Comparison of ENCODE assay signal across 1 cellular context in genomic region chr3:156749244-156749643, GRCh38.
A peak's percentile ranks its signal among the peaks of the same experiment; 100 is the strongest.
TF ChIP-seq lines count a peak whose summit lies in the region.

No MANE protein-coding gene starts in this region.

TF ChIP-seq in HepG2, 621 proteins besides CTCF, POLR2A, EP300 and RAD21 (continued from another document and continues in another):
- TF ChIP-seq ZNF292 (CRISPR knock-in tag; IDR thresholded peaks at IDR 0.05; ENCODE audit: borderline replicate concordance, low read depth), result peak; percentile 88; the same call in 1 of the 2 replicates
- no peak for TF ChIP-seq ZBTB39 (CRISPR knock-in tag; IDR thresholded peaks at IDR 0.05)
- TF ChIP-seq HNF1B (CRISPR knock-in tag; IDR thresholded peaks at IDR 0.05), result peak; percentile 46; the same call in 1 of the 2 replicates
- no peak for TF ChIP-seq NR2F6 (IDR thresholded peaks at IDR 0.05)
- 0 out of 2 replicates have a peak, but pooled peaks have one; percentile 12 for TF ChIP-seq NR2F6 (CRISPR knock-in tag; IDR thresholded peaks at IDR 0.05)
- TF ChIP-seq CBX5 (CRISPR knock-in tag; IDR thresholded peaks at IDR 0.05; ENCODE audit: borderline replicate concordance), result no peak
- TF ChIP-seq SALL1 (CRISPR knock-in tag; IDR thresholded peaks at IDR 0.05), result peak; percentile 82
- no peak for TF ChIP-seq ZNF776 (CRISPR knock-in tag; IDR thresholded peaks at IDR 0.05)
- TF ChIP-seq ZBTB8A (CRISPR knock-in tag; IDR thresholded peaks at IDR 0.05; ENCODE audit: borderline replicate concordance, low read depth), result no peak
- TF ChIP-seq EEA1 (CRISPR knock-in tag; IDR thresholded peaks at IDR 0.05; ENCODE audit: borderline replicate concordance), result no peak
- no peak for TF ChIP-seq NCOA2 (CRISPR knock-in tag; IDR thresholded peaks at IDR 0.05)
- TF ChIP-seq TFE3 (CRISPR knock-in tag; IDR thresholded peaks at IDR 0.05), result 0 out of 2 replicates have a peak, but pooled peaks have one; percentile 43
- TF ChIP-seq SPEN (CRISPR knock-in tag; IDR thresholded peaks at IDR 0.05; ENCODE audit: low read depth), result 0 out of 2 replicates have a peak, but pooled peaks have one; percentile 39
- no peak for TF ChIP-seq GMEB2 (CRISPR knock-in tag; IDR thresholded peaks at IDR 0.05; ENCODE audit: low read depth)
- no peak for TF ChIP-seq WIZ (CRISPR knock-in tag; IDR thresholded peaks at IDR 0.05)
- TF ChIP-seq ZNF605 (CRISPR knock-in tag; IDR thresholded peaks at IDR 0.05), result peak; percentile 32; the same call in 1 of the 2 replicates
- TF ChIP-seq ZNF558 (CRISPR knock-in tag; IDR thresholded peaks at IDR 0.05; ENCODE audit: borderline replicate concordance), result no peak
- TF ChIP-seq KDM6A (CRISPR knock-in tag; IDR thresholded peaks at IDR 0.05; ENCODE audit: low read depth), result no peak
- TF ChIP-seq GPBP1L1 (CRISPR knock-in tag; IDR thresholded peaks at IDR 0.05), result no peak
- TF ChIP-seq, protein P1, sequence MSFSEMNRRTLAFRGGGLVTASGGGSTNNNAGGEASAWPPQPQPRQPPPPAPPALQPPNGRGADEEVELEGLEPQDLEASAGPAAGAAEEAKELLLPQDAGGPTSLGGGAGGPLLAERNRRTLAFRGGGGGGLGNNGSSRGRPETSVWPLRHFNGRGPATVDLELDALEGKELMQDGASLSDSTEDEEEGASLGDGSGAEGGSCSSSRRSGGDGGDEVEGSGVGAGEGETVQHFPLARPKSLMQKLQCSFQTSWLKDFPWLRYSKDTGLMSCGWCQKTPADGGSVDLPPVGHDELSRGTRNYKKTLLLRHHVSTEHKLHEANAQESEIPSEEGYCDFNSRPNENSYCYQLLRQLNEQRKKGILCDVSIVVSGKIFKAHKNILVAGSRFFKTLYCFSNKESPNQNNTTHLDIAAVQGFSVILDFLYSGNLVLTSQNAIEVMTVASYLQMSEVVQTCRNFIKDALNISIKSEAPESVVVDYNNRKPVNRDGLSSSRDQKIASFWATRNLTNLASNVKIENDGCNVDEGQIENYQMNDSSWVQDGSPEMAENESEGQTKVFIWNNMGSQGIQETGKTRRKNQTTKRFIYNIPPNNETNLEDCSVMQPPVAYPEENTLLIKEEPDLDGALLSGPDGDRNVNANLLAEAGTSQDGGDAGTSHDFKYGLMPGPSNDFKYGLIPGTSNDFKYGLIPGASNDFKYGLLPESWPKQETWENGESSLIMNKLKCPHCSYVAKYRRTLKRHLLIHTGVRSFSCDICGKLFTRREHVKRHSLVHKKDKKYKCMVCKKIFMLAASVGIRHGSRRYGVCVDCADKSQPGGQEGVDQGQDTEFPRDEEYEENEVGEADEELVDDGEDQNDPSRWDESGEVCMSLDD (CRISPR knock-in tag; IDR thresholded peaks at IDR 0.05; ENCODE audit: borderline replicate concordance), result no peak
- TF ChIP-seq, protein P2, sequence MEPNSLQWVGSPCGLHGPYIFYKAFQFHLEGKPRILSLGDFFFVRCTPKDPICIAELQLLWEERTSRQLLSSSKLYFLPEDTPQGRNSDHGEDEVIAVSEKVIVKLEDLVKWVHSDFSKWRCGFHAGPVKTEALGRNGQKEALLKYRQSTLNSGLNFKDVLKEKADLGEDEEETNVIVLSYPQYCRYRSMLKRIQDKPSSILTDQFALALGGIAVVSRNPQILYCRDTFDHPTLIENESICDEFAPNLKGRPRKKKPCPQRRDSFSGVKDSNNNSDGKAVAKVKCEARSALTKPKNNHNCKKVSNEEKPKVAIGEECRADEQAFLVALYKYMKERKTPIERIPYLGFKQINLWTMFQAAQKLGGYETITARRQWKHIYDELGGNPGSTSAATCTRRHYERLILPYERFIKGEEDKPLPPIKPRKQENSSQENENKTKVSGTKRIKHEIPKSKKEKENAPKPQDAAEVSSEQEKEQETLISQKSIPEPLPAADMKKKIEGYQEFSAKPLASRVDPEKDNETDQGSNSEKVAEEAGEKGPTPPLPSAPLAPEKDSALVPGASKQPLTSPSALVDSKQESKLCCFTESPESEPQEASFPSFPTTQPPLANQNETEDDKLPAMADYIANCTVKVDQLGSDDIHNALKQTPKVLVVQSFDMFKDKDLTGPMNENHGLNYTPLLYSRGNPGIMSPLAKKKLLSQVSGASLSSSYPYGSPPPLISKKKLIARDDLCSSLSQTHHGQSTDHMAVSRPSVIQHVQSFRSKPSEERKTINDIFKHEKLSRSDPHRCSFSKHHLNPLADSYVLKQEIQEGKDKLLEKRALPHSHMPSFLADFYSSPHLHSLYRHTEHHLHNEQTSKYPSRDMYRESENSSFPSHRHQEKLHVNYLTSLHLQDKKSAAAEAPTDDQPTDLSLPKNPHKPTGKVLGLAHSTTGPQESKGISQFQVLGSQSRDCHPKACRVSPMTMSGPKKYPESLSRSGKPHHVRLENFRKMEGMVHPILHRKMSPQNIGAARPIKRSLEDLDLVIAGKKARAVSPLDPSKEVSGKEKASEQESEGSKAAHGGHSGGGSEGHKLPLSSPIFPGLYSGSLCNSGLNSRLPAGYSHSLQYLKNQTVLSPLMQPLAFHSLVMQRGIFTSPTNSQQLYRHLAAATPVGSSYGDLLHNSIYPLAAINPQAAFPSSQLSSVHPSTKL (CRISPR knock-in tag; IDR thresholded peaks at IDR 0.05), result peak; percentile 48
- TF ChIP-seq ZNF569 (CRISPR knock-in tag; IDR thresholded peaks at IDR 0.05; ENCODE audit: borderline replicate concordance), result no peak
- TF ChIP-seq PAF1 (CRISPR knock-in tag; IDR thresholded peaks at IDR 0.05), result no peak
- no peak for TF ChIP-seq ZNF720 (CRISPR knock-in tag; IDR thresholded peaks at IDR 0.05)
- peak; percentile 89; the same call in 1 of the 2 replicates for TF ChIP-seq SIX4 (CRISPR knock-in tag; IDR thresholded peaks at IDR 0.05)
- TF ChIP-seq HOXD1 (CRISPR knock-in tag; IDR thresholded peaks at IDR 0.05), result no peak
- no peak for TF ChIP-seq AHR (CRISPR knock-in tag; IDR thresholded peaks at IDR 0.05)
- peak; percentile 84 for TF ChIP-seq ZNF143 (CRISPR knock-in tag; IDR thresholded peaks at IDR 0.05)
- TF ChIP-seq SUZ12 (IDR thresholded peaks at IDR 0.05; ENCODE audit: low read depth, low read length), result no peak
- TF ChIP-seq ETV6 (CRISPR knock-in tag; conservative IDR thresholded peaks at IDR 0.05), result no peak
- no peak for TF ChIP-seq ZSCAN20 (CRISPR knock-in tag; IDR thresholded peaks at IDR 0.05; ENCODE audit: borderline replicate concordance)
- TF ChIP-seq CREBL2 (CRISPR knock-in tag; IDR thresholded peaks at IDR 0.05; ENCODE audit: borderline replicate concordance), result no peak
- peak; percentile 88 for TF ChIP-seq BHLHE40 (IDR thresholded peaks at IDR 0.05; ENCODE audit: low read length)
- no peak for TF ChIP-seq SP1 (IDR thresholded peaks at IDR 0.05)
- TF ChIP-seq SP1 (CRISPR knock-in tag; IDR thresholded peaks at IDR 0.05), result no peak
- no peak for TF ChIP-seq NRL (CRISPR knock-in tag; IDR thresholded peaks at IDR 0.05; ENCODE audit: borderline replicate concordance)
- no peak for TF ChIP-seq ZNF790 (CRISPR knock-in tag; IDR thresholded peaks at IDR 0.05; ENCODE audit: borderline replicate concordance)
- TF ChIP-seq MATR3 (CRISPR knock-in tag; IDR thresholded peaks at IDR 0.05), result no peak
- TF ChIP-seq, protein P3, sequence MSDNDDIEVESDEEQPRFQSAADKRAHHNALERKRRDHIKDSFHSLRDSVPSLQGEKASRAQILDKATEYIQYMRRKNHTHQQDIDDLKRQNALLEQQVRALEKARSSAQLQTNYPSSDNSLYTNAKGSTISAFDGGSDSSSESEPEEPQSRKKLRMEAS (IDR thresholded peaks at IDR 0.05), result peak; percentile 73
- no peak for TF ChIP-seq ZNF138 (CRISPR knock-in tag; IDR thresholded peaks at IDR 0.05; ENCODE audit: low read depth)
- TF ChIP-seq PHF20 (CRISPR knock-in tag; IDR thresholded peaks at IDR 0.05), result peak; percentile 9; the same call in 1 of the 2 replicates
- no peak for TF ChIP-seq NFYC (CRISPR knock-in tag; IDR thresholded peaks at IDR 0.05)
- 0 out of 2 replicates have a peak, but pooled peaks have one; percentile 30 for TF ChIP-seq BORCS8-MEF2B (CRISPR knock-in tag; IDR thresholded peaks at IDR 0.05)
- TF ChIP-seq ELK4 (CRISPR knock-in tag; IDR thresholded peaks at IDR 0.05; ENCODE audit: borderline replicate concordance), result no peak
- no peak for TF ChIP-seq NFE2 (CRISPR knock-in tag; IDR thresholded peaks at IDR 0.05)
